In the genomic region with DNA sequence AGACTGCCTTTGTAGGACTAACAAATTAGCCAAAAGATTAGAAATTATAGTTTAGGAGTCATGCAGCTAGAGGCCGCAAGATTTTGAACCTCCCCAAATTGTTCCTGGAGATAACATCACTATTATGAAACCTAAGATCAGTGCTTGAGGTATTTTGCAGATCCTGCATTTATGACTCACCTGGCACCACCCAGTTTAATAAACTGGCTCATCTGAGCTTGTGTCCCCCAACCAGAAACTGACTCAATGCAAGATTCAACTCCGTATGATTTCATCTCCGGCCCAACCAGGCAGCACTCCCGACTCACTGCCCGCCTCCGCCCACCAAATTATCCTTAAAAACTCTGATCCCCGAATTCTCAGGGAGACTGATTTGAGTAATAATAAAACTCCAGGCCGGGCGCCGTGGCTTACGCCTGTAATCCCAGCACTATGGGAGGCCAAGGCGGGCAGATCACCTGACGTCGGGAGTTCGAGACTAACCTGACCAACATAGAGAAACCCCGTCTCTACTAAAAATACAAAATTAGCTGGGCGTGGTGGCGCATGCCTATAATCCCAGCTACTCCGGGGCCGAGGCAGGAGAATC, we compare ENCODE assay signal across 7 cellular contexts.
DNase-seq lines count a peak whose midpoint lies in the region; ATAC-seq, FAIRE-seq and TF ChIP-seq lines count a peak whose summit lies in the region.
"Not testable (repeated sequence)": the region's sequence is repeated elsewhere in the genome, so short reads cannot be mapped to it uniquely, and the experiment has no call there.

No MANE protein-coding gene starts in this region.

- H2AFZ ChIP-seq in GM23338 = peak overlapping the region; percentile 85
- H2AFZ ChIP-seq in astrocyte (ENCODE audit: low read depth, low read length) = not testable (repeated sequence)

- H3K36me3 ChIP-seq in GM23338 (ENCODE audit: insufficient read depth); RWPE2 (ENCODE audit: low read depth); astrocyte (ENCODE audit: insufficient read depth, low read length); transverse colon: not testable (repeated sequence)

- in situ Hi-C loops in transverse colon (cut with MboI; ENCODE audit: low pct_ligation_motif_present in 1 of 4, low pct_unique_long_range_greater_than_20kb in 1 of 4, low sequenced_read_pairs in 3 of 4) = not testable (repeated sequence)

- not testable (repeated sequence) for H3F3A ChIP-seq in GM23338 (replicated peaks; ENCODE audit: low read depth)

- not testable (repeated sequence) for H3K27me3 ChIP-seq in GM23338 (ENCODE audit: insufficient read depth); RWPE2 (ENCODE audit: insufficient read depth, poor library complexity, severe bottlenecking); astrocyte (ENCODE audit: insufficient read depth, low read length); transverse colon

- H3K9me2 ChIP-seq in GM23338 (ENCODE audit: insufficient read depth) = not testable (repeated sequence)

- not testable (repeated sequence) for TF ChIP-seq POLR2A in transverse colon (IDR thresholded peaks at IDR 0.05)

- H3K4me1 ChIP-seq in GM23338 (ENCODE audit: insufficient read depth) (peaks cover 12% of the 10 kb centered on the region), astrocyte (ENCODE audit: insufficient read depth, low read length) (peaks cover 12% of the 10 kb centered on the region)
- H3K4me1 ChIP-seq in RWPE2 (ENCODE audit: insufficient read depth, poor library complexity, severe bottlenecking); transverse colon: not testable (repeated sequence)

- H3K4me2 ChIP-seq in GM23338 = not testable (repeated sequence)
- peak overlapping the region; percentile 23 for H3K4me2 ChIP-seq in astrocyte (ENCODE audit: low read length)

- not testable (repeated sequence) for H3K79me2 ChIP-seq in GM23338 (replicated peaks; ENCODE audit: insufficient read depth); astrocyte (ENCODE audit: insufficient read depth, low read length)

- not testable (repeated sequence) for H3K27ac ChIP-seq in GM23338 (ENCODE audit: low read depth); astrocyte (ENCODE audit: low read depth, low read length)
- H3K27ac ChIP-seq in RWPE2 (ENCODE audit: poor library complexity, severe bottlenecking) (peak overlapping the region; percentile 69), transverse colon (peak overlapping the region in 2 of 4 donors; percentile 6 to 70)

- H3K36me3 Mint-ChIP-seq in GM23338 (ENCODE audit: low read depth) = peaks cover 11% of the 10 kb centered on the region
- not testable (repeated sequence) for H3K36me3 Mint-ChIP-seq in astrocyte (ENCODE audit: low read depth, unreplicated experiment); nephron progenitor cell (ENCODE audit: low read depth)

- not testable (repeated sequence) for FAIRE-seq in astrocyte (lab: Jason Lieb, UNC)

- not testable (repeated sequence) for DNase-seq in GM23338 (ENCODE audit: low spot score); nephron progenitor cell
- DNase-seq in M059J (ENCODE audit: low read depth) (peak; percentile 90), RWPE2 (ENCODE audit: low spot score) (peak; percentile 68), astrocyte (ENCODE audit: low read depth) (peak; percentile 72), fibroblast of pulmonary artery (ENCODE audit: low read depth) (peak; percentile 19), transverse colon (peak; percentile 14)

- WGBS in transverse colon (ENCODE audit: low coverage in 1 of 2), 2 donors = 78 to 88% methylated on average over 5 to 20 of the region's 20 CpGs

- ATAC-seq in GM23338 = not testable (repeated sequence)
- peak; percentile 98 for ATAC-seq in RWPE2 (ENCODE audit: low read depth)

- not testable (repeated sequence) for H4K20me1 ChIP-seq in GM23338 (replicated peaks; ENCODE audit: insufficient read depth); astrocyte (ENCODE audit: insufficient read depth, low read length)

- not testable (repeated sequence) for H3K9me3 ChIP-seq in RWPE2 (ENCODE audit: severe bottlenecking); astrocyte (ENCODE audit: insufficient read depth, low read depth, low read length); transverse colon

- peaks cover 12% of the 10 kb centered on the region for H3K9me3 Mint-ChIP-seq in GM23338
- peaks cover 11% of the 10 kb centered on the region for H3K9me3 Mint-ChIP-seq in astrocyte (ENCODE audit: unreplicated experiment)
- H3K9me3 Mint-ChIP-seq in nephron progenitor cell = peaks cover 17% of the 10 kb centered on the region

- not testable (repeated sequence) for H3K27me3 Mint-ChIP-seq in GM23338 (ENCODE audit: insufficient read depth, low read depth, poor library complexity); astrocyte (ENCODE audit: low read depth, unreplicated experiment); nephron progenitor cell (ENCODE audit: low read depth, poor library complexity)

- intact Hi-C loops in transverse colon (cut with DNase I; ENCODE audit: low total_unique reads) = not testable (repeated sequence)

- not testable (repeated sequence) for H3K9ac ChIP-seq in astrocyte (ENCODE audit: low read length)

- H3K4me3 ChIP-seq in GM23338; RWPE2 (ENCODE audit: severe bottlenecking); astrocyte (ENCODE audit: insufficient read depth, low read depth, low read length); fibroblast of pulmonary artery (replicated peaks; ENCODE audit: low read depth, low read length); transverse colon: not testable (repeated sequence)

- not testable (repeated sequence) for H3K4me1 Mint-ChIP-seq in GM23338; astrocyte (ENCODE audit: low read depth, unreplicated experiment); nephron progenitor cell

- H3K27ac Mint-ChIP-seq in GM23338; astrocyte (ENCODE audit: unreplicated experiment): not testable (repeated sequence)
- H3K27ac Mint-ChIP-seq in nephron progenitor cell = peak overlapping the region; percentile 2

- not testable (repeated sequence) for H3K4me3 Mint-ChIP-seq in GM23338; astrocyte (ENCODE audit: unreplicated experiment); nephron progenitor cell

- not testable (repeated sequence) for TF ChIP-seq EP300 in transverse colon (IDR thresholded peaks at IDR 0.05; ENCODE audit: low read depth)

- TF ChIP-seq CTCF in GM23338 (conservative IDR thresholded peaks at IDR 0.05; ENCODE audit: low read depth in 2 of 2); RWPE2 (IDR thresholded peaks at IDR 0.05; ENCODE audit: poor library complexity, severe bottlenecking); astrocyte (IDR thresholded peaks at IDR 0.05; ENCODE audit: insufficient read depth, low read depth, low read length); fibroblast of pulmonary artery (IDR thresholded peaks at IDR 0.05; ENCODE audit: low read length, missing control alignments); nephron progenitor cell (IDR thresholded peaks at IDR 0.05); transverse colon (IDR thresholded peaks at IDR 0.05): not testable (repeated sequence)
